ENCODE assay signal across 2 cellular contexts in the genomic region with DNA sequence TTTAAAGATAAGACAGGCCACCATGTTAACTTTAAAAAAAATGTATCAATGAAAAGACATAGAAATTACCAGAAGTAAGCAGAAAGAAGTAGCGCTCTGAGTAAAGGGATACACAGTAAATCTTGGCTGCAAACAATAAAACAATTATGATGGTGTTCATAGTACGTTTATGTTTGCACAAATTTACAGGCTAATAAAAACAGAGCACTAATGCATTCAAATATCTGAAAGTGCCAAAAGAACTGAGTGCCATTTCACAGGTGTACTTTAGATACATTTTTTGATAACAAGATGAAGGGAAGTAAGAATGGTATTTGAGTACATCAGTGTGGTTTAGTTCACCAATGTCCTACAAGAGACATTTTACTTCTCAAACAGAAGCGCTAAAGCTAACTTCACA.
TF ChIP-seq lines count a peak whose summit lies in the region.

No MANE protein-coding gene starts in this region.

TF ChIP-seq in HepG2, 621 proteins besides CTCF, POLR2A, EP300 and RAD21 (continues in another document):
- TF ChIP-seq PHF20 (CRISPR knock-in tag; IDR thresholded peaks at IDR 0.05): no peak
- TF ChIP-seq PLRG1 (conservative IDR thresholded peaks at IDR 0.05): no peak
- TF ChIP-seq, protein P1, sequence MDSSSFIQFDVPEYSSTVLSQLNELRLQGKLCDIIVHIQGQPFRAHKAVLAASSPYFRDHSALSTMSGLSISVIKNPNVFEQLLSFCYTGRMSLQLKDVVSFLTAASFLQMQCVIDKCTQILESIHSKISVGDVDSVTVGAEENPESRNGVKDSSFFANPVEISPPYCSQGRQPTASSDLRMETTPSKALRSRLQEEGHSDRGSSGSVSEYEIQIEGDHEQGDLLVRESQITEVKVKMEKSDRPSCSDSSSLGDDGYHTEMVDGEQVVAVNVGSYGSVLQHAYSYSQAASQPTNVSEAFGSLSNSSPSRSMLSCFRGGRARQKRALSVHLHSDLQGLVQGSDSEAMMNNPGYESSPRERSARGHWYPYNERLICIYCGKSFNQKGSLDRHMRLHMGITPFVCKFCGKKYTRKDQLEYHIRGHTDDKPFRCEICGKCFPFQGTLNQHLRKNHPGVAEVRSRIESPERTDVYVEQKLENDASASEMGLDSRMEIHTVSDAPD (CRISPR knock-in tag; IDR thresholded peaks at IDR 0.05): no peak
- TF ChIP-seq, protein P2, sequence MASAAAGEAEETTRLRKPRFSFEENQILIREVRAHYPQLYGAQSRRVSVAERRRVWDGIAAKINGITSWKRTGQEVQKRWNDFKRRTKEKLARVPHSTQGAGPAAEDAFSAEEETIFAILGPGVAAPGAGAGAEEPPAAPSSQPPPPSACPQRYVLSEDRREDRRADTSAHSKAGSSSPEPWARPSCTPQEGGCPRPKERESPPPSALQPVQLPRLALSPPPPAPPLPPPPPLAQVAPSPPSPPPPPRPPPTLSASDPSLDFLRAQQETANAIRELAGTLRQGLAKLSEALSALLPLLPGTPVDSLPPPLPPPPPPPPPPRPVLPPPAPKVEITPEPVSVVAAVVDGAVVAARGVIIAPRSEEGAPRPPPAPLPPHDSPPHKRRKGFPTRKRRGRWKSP (CRISPR knock-in tag; IDR thresholded peaks at IDR 0.05): no peak
- TF ChIP-seq KAT7 (CRISPR knock-in tag; IDR thresholded peaks at IDR 0.05; ENCODE audit: borderline replicate concordance): no peak
- no peak for TF ChIP-seq SUZ12 (IDR thresholded peaks at IDR 0.05; ENCODE audit: low read depth, low read length)
- TF ChIP-seq, protein P3, sequence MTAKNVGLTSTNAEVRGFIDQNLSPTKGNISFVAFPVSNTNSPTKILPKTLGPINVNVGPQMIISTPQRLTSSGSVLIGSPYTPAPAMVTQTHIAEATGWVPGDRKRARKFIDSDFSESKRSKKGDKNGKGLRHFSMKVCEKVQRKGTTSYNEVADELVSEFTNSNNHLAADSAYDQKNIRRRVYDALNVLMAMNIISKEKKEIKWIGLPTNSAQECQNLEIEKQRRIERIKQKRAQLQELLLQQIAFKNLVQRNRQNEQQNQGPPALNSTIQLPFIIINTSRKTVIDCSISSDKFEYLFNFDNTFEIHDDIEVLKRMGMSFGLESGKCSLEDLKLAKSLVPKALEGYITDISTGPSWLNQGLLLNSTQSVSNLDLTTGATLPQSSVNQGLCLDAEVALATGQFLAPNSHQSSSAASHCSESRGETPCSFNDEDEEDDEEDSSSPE (CRISPR knock-in tag; IDR thresholded peaks at IDR 0.05): no peak
- TF ChIP-seq, protein P4, sequence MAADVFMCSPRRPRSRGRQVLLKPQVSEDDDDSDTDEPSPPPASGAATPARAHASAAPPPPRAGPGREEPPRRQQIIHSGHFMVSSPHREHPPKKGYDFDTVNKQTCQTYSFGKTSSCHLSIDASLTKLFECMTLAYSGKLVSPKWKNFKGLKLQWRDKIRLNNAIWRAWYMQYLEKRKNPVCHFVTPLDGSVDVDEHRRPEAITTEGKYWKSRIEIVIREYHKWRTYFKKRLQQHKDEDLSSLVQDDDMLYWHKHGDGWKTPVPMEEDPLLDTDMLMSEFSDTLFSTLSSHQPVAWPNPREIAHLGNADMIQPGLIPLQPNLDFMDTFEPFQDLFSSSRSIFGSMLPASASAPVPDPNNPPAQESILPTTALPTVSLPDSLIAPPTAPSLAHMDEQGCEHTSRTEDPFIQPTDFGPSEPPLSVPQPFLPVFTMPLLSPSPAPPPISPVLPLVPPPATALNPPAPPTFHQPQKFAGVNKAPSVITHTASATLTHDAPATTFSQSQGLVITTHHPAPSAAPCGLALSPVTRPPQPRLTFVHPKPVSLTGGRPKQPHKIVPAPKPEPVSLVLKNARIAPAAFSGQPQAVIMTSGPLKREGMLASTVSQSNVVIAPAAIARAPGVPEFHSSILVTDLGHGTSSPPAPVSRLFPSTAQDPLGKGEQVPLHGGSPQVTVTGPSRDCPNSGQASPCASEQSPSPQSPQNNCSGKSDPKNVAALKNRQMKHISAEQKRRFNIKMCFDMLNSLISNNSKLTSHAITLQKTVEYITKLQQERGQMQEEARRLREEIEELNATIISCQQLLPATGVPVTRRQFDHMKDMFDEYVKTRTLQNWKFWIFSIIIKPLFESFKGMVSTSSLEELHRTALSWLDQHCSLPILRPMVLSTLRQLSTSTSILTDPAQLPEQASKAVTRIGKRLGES (CRISPR knock-in tag; IDR thresholded peaks at IDR 0.05; ENCODE audit: borderline replicate concordance): no peak
- TF ChIP-seq, protein P5, sequence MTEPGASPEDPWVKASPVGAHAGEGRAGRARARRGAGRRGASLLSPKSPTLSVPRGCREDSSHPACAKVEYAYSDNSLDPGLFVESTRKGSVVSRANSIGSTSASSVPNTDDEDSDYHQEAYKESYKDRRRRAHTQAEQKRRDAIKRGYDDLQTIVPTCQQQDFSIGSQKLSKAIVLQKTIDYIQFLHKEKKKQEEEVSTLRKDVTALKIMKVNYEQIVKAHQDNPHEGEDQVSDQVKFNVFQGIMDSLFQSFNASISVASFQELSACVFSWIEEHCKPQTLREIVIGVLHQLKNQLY (CRISPR knock-in tag; IDR thresholded peaks at IDR 0.05): no peak
- TF ChIP-seq ZNF264 (CRISPR knock-in tag; IDR thresholded peaks at IDR 0.05): no peak
- no peak for TF ChIP-seq ZNF17 (CRISPR knock-in tag; IDR thresholded peaks at IDR 0.05)

TF ChIP-seq in GM12878, 131 proteins besides CTCF, POLR2A, EP300 and RAD21:
- TF ChIP-seq, protein P6, sequence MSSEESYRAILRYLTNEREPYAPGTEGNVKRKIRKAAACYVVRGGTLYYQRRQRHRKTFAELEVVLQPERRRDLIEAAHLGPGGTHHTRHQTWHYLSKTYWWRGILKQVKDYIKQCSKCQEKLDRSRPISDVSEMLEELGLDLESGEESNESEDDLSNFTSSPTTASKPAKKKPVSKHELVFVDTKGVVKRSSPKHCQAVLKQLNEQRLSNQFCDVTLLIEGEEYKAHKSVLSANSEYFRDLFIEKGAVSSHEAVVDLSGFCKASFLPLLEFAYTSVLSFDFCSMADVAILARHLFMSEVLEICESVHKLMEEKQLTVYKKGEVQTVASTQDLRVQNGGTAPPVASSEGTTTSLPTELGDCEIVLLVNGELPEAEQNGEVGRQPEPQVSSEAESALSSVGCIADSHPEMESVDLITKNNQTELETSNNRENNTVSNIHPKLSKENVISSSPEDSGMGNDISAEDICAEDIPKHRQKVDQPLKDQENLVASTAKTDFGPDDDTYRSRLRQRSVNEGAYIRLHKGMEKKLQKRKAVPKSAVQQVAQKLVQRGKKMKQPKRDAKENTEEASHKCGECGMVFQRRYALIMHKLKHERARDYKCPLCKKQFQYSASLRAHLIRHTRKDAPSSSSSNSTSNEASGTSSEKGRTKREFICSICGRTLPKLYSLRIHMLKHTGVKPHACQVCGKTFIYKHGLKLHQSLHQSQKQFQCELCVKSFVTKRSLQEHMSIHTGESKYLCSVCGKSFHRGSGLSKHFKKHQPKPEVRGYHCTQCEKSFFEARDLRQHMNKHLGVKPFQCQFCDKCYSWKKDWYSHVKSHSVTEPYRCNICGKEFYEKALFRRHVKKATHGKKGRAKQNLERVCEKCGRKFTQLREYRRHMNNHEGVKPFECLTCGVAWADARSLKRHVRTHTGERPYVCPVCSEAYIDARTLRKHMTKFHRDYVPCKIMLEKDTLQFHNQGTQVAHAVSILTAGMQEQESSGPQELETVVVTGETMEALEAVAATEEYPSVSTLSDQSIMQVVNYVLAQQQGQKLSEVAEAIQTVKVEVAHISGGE (CRISPR knock-in tag; IDR thresholded peaks at IDR 0.05): no peak
- no peak for TF ChIP-seq HDGF (IDR thresholded peaks at IDR 0.05)
- TF ChIP-seq, protein P7, sequence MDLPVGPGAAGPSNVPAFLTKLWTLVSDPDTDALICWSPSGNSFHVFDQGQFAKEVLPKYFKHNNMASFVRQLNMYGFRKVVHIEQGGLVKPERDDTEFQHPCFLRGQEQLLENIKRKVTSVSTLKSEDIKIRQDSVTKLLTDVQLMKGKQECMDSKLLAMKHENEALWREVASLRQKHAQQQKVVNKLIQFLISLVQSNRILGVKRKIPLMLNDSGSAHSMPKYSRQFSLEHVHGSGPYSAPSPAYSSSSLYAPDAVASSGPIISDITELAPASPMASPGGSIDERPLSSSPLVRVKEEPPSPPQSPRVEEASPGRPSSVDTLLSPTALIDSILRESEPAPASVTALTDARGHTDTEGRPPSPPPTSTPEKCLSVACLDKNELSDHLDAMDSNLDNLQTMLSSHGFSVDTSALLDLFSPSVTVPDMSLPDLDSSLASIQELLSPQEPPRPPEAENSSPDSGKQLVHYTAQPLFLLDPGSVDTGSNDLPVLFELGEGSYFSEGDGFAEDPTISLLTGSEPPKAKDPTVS (IDR thresholded peaks at IDR 0.05; ENCODE audit: low read depth, low read length): no peak
- no peak for TF ChIP-seq ESRRA (IDR thresholded peaks at IDR 0.05; ENCODE audit: low read length)
- TF ChIP-seq, protein P8, sequence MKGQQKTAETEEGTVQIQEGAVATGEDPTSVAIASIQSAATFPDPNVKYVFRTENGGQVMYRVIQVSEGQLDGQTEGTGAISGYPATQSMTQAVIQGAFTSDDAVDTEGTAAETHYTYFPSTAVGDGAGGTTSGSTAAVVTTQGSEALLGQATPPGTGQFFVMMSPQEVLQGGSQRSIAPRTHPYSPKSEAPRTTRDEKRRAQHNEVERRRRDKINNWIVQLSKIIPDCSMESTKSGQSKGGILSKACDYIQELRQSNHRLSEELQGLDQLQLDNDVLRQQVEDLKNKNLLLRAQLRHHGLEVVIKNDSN (IDR thresholded peaks at IDR 0.05; ENCODE audit: borderline replicate concordance, extremely low read length, insufficient read depth, low read depth, low read length): no peak
- no peak for TF ChIP-seq PML (IDR thresholded peaks at IDR 0.05; ENCODE audit: low read length)
- no peak for TF ChIP-seq ZBED1 (IDR thresholded peaks at IDR 0.05; ENCODE audit: borderline replicate concordance)
- no peak for TF ChIP-seq NFYA (IDR thresholded peaks at IDR 0.05; ENCODE audit: borderline replicate concordance, low read depth, low read length)
- TF ChIP-seq, protein P9, sequence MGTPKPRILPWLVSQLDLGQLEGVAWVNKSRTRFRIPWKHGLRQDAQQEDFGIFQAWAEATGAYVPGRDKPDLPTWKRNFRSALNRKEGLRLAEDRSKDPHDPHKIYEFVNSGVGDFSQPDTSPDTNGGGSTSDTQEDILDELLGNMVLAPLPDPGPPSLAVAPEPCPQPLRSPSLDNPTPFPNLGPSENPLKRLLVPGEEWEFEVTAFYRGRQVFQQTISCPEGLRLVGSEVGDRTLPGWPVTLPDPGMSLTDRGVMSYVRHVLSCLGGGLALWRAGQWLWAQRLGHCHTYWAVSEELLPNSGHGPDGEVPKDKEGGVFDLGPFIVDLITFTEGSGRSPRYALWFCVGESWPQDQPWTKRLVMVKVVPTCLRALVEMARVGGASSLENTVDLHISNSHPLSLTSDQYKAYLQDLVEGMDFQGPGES (IDR thresholded peaks at IDR 0.05): no peak
- no peak for TF ChIP-seq ZNF207 (IDR thresholded peaks at IDR 0.05; ENCODE audit: borderline replicate concordance)
- TF ChIP-seq, protein P10, sequence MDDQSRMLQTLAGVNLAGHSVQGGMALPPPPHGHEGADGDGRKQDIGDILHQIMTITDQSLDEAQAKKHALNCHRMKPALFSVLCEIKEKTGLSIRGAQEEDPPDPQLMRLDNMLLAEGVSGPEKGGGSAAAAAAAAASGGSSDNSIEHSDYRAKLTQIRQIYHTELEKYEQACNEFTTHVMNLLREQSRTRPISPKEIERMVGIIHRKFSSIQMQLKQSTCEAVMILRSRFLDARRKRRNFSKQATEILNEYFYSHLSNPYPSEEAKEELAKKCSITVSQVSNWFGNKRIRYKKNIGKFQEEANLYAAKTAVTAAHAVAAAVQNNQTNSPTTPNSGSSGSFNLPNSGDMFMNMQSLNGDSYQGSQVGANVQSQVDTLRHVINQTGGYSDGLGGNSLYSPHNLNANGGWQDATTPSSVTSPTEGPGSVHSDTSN (IDR thresholded peaks at IDR 0.05; ENCODE audit: insufficient replicate concordance, low read depth, low read length): no peak
- TF ChIP-seq, protein P11, sequence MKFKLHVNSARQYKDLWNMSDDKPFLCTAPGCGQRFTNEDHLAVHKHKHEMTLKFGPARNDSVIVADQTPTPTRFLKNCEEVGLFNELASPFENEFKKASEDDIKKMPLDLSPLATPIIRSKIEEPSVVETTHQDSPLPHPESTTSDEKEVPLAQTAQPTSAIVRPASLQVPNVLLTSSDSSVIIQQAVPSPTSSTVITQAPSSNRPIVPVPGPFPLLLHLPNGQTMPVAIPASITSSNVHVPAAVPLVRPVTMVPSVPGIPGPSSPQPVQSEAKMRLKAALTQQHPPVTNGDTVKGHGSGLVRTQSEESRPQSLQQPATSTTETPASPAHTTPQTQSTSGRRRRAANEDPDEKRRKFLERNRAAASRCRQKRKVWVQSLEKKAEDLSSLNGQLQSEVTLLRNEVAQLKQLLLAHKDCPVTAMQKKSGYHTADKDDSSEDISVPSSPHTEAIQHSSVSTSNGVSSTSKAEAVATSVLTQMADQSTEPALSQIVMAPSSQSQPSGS (IDR thresholded peaks at IDR 0.05; ENCODE audit: low read length): no peak
- TF ChIP-seq, protein P12, sequence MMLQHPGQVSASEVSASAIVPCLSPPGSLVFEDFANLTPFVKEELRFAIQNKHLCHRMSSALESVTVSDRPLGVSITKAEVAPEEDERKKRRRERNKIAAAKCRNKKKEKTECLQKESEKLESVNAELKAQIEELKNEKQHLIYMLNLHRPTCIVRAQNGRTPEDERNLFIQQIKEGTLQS (IDR thresholded peaks at IDR 0.05; ENCODE audit: borderline replicate concordance, extremely low read depth, low read depth, low read length): no peak
- TF ChIP-seq ZNF622 (IDR thresholded peaks at IDR 0.05): no peak
- no peak for TF ChIP-seq RUNX3 (IDR thresholded peaks at IDR 0.05; ENCODE audit: low read length)
